10 cellular contexts compared by ENCODE assay signal in genomic region chr2:227462463-227462951, GRCh38. TPM values are rescaled to one million over a fixed set of nuclear protein-coding genes. Genes with fewer than 3 reads are reported as not detected.
DNase-seq lines count a peak whose midpoint lies in the region; ATAC-seq, FAIRE-seq and TF ChIP-seq lines count a peak whose summit lies in the region.
"Had no signal": no experiment of that assay in that cellular context is flagged by ENCODE, and none has a peak within 500 bp of the region (broad histone marks: within the 10 kb centered on the region; RNA-seq: fewer than 3 reads in every experiment).

No MANE protein-coding gene starts in this region.

- no peak overlapping the region for H3K27ac ChIP-seq in K562 (ENCODE audit: extremely low read depth, low read depth, low read length)
- H3K27ac ChIP-seq in aorta (ENCODE audit: low read depth in 1 of 2, low read length in 2 of 2): no peak overlapping the region
- no peak overlapping the region for H3K27ac ChIP-seq in breast epithelium

- TF ChIP-seq EP300 in K562 (IDR thresholded peaks at IDR 0.05; ENCODE audit: low read length): no peak

- peak; percentile 62 for ATAC-seq in GM19455 (IDR thresholded peaks at IDR 0.05; ENCODE audit: unreplicated experiment)
- ATAC-seq in HG03108 (IDR thresholded peaks at IDR 0.05; ENCODE audit: unreplicated experiment): peak; percentile 52
- no peak for ATAC-seq in K562
- ATAC-seq in aorta (ENCODE audit: low FRiP score): no peak

- H3K4me3 ChIP-seq in GM12865 (ENCODE audit: low read depth, low read length) (peak overlapping the region; percentile 59), K562 (no peak overlapping the region), aorta (ENCODE audit: low read length in 2 of 2) (no peak overlapping the region), breast epithelium (no peak overlapping the region)

- FAIRE-seq in K562 (lab: Jason Lieb, UNC): no peak
- FAIRE-seq: TTC549 had no signal

- in situ Hi-C loops in K562 (cut with MboI): no loop called here

- H3K9me3 ChIP-seq in K562 (replicated peaks; ENCODE audit: control insufficient read depth, insufficient read depth, low read depth, low read length) (no peaks in the 10 kb centered on the region), aorta (ENCODE audit: control insufficient read depth, low read length) (no peaks in the 10 kb centered on the region), breast epithelium (no peaks in the 10 kb centered on the region)

- 93% methylated on average over 6 of the region's 6 CpGs for WGBS in K562 (ENCODE audit: insufficient coverage, low coverage, missing lambda C conversion rate)
- 89 to 92% methylated on average over 6 of the region's 6 CpGs for WGBS in aorta, 2 donors

- H3K9ac ChIP-seq in K562 (ENCODE audit: insufficient read depth in 1 of 2, low read depth in 2 of 2, low read length in 2 of 2): no peak overlapping the region

- no peak for TF ChIP-seq CTCF in GM12865 (IDR thresholded peaks at IDR 0.05; ENCODE audit: insufficient read depth, low read depth, low read length, missing control alignments)
- no peak for TF ChIP-seq CTCF in K562 (IDR thresholded peaks at IDR 0.05 in 2 of 3, conservative IDR thresholded peaks at IDR 0.05 in 1 of 3; ENCODE audit: insufficient read depth in 2 of 3, low read depth in 1 of 3, low read length in 3 of 3)
- TF ChIP-seq CTCF in breast epithelium (IDR thresholded peaks at IDR 0.05): no peak

- peak; percentile 76 for DNase-seq in GM12865 (ENCODE audit: low read depth)
- DNase-seq in K562 (ENCODE audit: extremely low read depth in 1 of 4, low spot score in 3 of 4): peak in 1 of 4 experiments; percentile 22
- no peak for DNase-seq in aorta
- DNase-seq in breast epithelium (ENCODE audit: low spot score in 2 of 2): no peak
- DNase-seq in NCI-H748 (lab: John Stamatoyannopoulos, UW; ENCODE audit: unreplicated experiment): no peak
- DNase-seq in NOMO-1 treated with DMSO at 0.1 percent for 48 hours (lab: John Stamatoyannopoulos, UW; ENCODE audit: unreplicated experiment): no peak
- DNase-seq: NCI-H1436 had no signal

- no peaks in the 10 kb centered on the region for H3K79me2 ChIP-seq in K562 (ENCODE audit: control insufficient read depth, insufficient read depth, low read length)

- BruUV-seq in K562 (replicated peaks; lab: Mats Ljungman, UMichigan): no TSS peak

- intact Hi-C loops in K562 (cut with micrococcal nuclease) (no loop called here), aorta (cut with DNase I) (loop anchor here in 1 of 2 donors (10.0 kb wide), 1 partner anchor 138 kb away; the partner anchor contains the start of gene MFF), breast epithelium (cut with DNase I; ENCODE audit: low total_unique reads) (no loop called here)

- no peak overlapping the region for H3K4me2 ChIP-seq in K562 (ENCODE audit: insufficient read depth, low read length)

- no peaks in the 10 kb centered on the region for H3K9me1 ChIP-seq in K562 (ENCODE audit: control insufficient read depth, insufficient read depth, low read length)

- H3K27me3 ChIP-seq in K562 (ENCODE audit: control insufficient read depth in 2 of 2, insufficient read depth in 2 of 2, low read length in 2 of 2): no peaks in the 10 kb centered on the region
- H3K27me3 ChIP-seq in aorta (ENCODE audit: control insufficient read depth in 1 of 2, insufficient read depth in 2 of 2, low read length in 1 of 2): no peaks in the 10 kb centered on the region
- H3K27me3 ChIP-seq in breast epithelium: no peaks in the 10 kb centered on the region

- CTCF ChIA-PET in K562 (lab: Yijun Ruan, JAX; ENCODE audit: low intra/inter-chr PET ratio): no interaction called here

- POLR2A ChIA-PET in K562 (lab: Yijun Ruan, JAX): no interaction called here

- H3K4me1 ChIP-seq in K562 (replicated peaks in 1 of 2; ENCODE audit: control insufficient read depth in 2 of 2, insufficient read depth in 2 of 2, low read length in 2 of 2) (peaks cover 29 to 32% of the 10 kb centered on the region in 2 experiments), aorta (ENCODE audit: control insufficient read depth in 1 of 2, insufficient read depth in 2 of 2, low read length in 2 of 2) (no peaks in the 10 kb centered on the region), breast epithelium (no peaks in the 10 kb centered on the region)

- no peak for TF ChIP-seq RAD21 in K562 (CRISPR knock-in tag; conservative IDR thresholded peaks at IDR 0.05 in 1 of 2, IDR thresholded peaks at IDR 0.05 in 1 of 2)

- TF ChIP-seq POLR2A in K562 (conservative IDR thresholded peaks at IDR 0.05): no peak
- TF ChIP-seq POLR2A in breast epithelium (IDR thresholded peaks at IDR 0.05): no peak

- no peaks in the 10 kb centered on the region for H4K20me1 ChIP-seq in K562 (replicated peaks; ENCODE audit: control insufficient read depth, insufficient read depth, low read length)

- H3K36me3 ChIP-seq in K562 (ENCODE audit: control insufficient read depth, insufficient read depth, low read length) (no peaks in the 10 kb centered on the region), aorta (ENCODE audit: control insufficient read depth in 1 of 2, insufficient read depth in 2 of 2, low read length in 1 of 2) (no peaks in the 10 kb centered on the region), breast epithelium (no peaks in the 10 kb centered on the region)

- 0 out of 2 replicates have a peak overlapping the region, but pooled peaks have one; percentile 20 for H2AFZ ChIP-seq in K562 (ENCODE audit: low read depth, low read length)

TF ChIP-seq in K562, 482 proteins besides CTCF, POLR2A, EP300 and RAD21:
- TF ChIP-seq, protein P1, sequence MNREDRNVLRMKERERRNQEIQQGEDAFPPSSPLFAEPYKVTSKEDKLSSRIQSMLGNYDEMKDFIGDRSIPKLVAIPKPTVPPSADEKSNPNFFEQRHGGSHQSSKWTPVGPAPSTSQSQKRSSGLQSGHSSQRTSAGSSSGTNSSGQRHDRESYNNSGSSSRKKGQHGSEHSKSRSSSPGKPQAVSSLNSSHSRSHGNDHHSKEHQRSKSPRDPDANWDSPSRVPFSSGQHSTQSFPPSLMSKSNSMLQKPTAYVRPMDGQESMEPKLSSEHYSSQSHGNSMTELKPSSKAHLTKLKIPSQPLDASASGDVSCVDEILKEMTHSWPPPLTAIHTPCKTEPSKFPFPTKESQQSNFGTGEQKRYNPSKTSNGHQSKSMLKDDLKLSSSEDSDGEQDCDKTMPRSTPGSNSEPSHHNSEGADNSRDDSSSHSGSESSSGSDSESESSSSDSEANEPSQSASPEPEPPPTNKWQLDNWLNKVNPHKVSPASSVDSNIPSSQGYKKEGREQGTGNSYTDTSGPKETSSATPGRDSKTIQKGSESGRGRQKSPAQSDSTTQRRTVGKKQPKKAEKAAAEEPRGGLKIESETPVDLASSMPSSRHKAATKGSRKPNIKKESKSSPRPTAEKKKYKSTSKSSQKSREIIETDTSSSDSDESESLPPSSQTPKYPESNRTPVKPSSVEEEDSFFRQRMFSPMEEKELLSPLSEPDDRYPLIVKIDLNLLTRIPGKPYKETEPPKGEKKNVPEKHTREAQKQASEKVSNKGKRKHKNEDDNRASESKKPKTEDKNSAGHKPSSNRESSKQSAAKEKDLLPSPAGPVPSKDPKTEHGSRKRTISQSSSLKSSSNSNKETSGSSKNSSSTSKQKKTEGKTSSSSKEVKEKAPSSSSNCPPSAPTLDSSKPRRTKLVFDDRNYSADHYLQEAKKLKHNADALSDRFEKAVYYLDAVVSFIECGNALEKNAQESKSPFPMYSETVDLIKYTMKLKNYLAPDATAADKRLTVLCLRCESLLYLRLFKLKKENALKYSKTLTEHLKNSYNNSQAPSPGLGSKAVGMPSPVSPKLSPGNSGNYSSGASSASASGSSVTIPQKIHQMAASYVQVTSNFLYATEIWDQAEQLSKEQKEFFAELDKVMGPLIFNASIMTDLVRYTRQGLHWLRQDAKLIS (CRISPR knock-in tag; IDR thresholded peaks at IDR 0.05): no peak
- TF ChIP-seq EHMT2 (IDR thresholded peaks at IDR 0.05): no peak
- TF ChIP-seq MCM7 (IDR thresholded peaks at IDR 0.05): no peak
- peak; percentile 16 for TF ChIP-seq DACH1 (IDR thresholded peaks at IDR 0.05; ENCODE audit: partially characterized antibody)
- no peak for TF ChIP-seq GABPA (tag; conservative IDR thresholded peaks at IDR 0.05; ENCODE audit: low read depth)
- no peak for TF ChIP-seq PCBP2 (IDR thresholded peaks at IDR 0.05; ENCODE audit: low read depth, low read length, poor library complexity, severe bottlenecking)

RNA-seq across cellular contexts. Expression of gene AGFG1, which starts 9.4 kb away (rescaled TPM):
- 31.0 and 37.9 TPM in 2 replicates for total RNA-seq in K562 (2011; cell fraction: chromatin; rRNA removed; ENCODE audit: low replicate concordance)
- total RNA-seq in K562 (2011; cell fraction: nucleolus; rRNA removed): 14.8 and 17.1 TPM in 2 replicates
- 16.6 and 31.9 TPM in 2 replicates for total RNA-seq in K562 (2011; cell fraction: nucleoplasm; rRNA removed)
- total RNA-seq in K562 (2014; rRNA removed): 18.1 and 27.0 TPM in 2 replicates
- 38.1 and 47.1 TPM in 2 replicates for total RNA-seq in K562 (2014; rRNA removed; fragmentation: Illumina TruSeq; extraction: Trizol)
- 37.4 and 37.9 TPM in 2 replicates for total RNA-seq in K562 (2015; rRNA removed; fragmentation: Illumina TruSeq; extraction: Trizol)
- total RNA-seq in K562 (2021): 51.2 and 51.3 TPM in 2 replicates
- polyA plus RNA-seq in K562 (2011; rRNA removed): 79.5 and 97.5 TPM in 2 replicates
- 88.8 TPM in 2 replicates for polyA plus RNA-seq in K562 (2011; cell fraction: cytosol; rRNA removed)
- 65.1 and 73.6 TPM in 2 replicates for polyA plus RNA-seq in K562 (2011; cell fraction: nucleus; rRNA removed)
- 27.7 and 28.0 TPM in 2 replicates for polyA plus RNA-seq in K562 (2012)
- 35.3 and 36.0 TPM in 2 replicates for polyA plus RNA-seq in K562 (2014; fragmentation: Illumina TruSeq; extraction: Trizol)
- polyA plus RNA-seq in K562 (2014; fragmentation: Nextera tagmentation; extraction: Ambion mirVana): 10 to 100 TPM; 11.2 to 14.0 TPM
- polyA plus RNA-seq in K562 (2014; rRNA removed): 17.1 and 28.7 TPM in 2 replicates
- polyA minus RNA-seq in K562 (2011; rRNA and poly(A)+ RNA removed): 120 and 162 TPM in 2 replicates
- polyA minus RNA-seq in K562 (2011; cell fraction: cytosol; rRNA and poly(A)+ RNA removed): 42.0 and 75.2 TPM in 2 replicates
- 19.5 and 36.4 TPM in 2 replicates for polyA minus RNA-seq in K562 (2011; cell fraction: nucleus; rRNA and poly(A)+ RNA removed)
- 10 to 100 TPM; 81.3 to 82.9 TPM for total RNA-seq in aorta
- 10 to 100 TPM; 27.0 to 30.8 TPM for polyA plus RNA-seq in aorta
- total RNA-seq in breast epithelium: 100 to 1,000 TPM in 1 of 3 donors, 10 to 100 TPM in 2; 77.0 to 145 (median 78.4) TPM

Comparison
In these comparisons a context has a peak if more than half of its experiments do, and no peak if none do; other contexts are left out.
1. ATAC-seq: peak in GM19455 (single experiment) and HG03108 (single experiment); none in K562 (single experiment) and aorta (single experiment).